ENCODE assay signal across 22 cellular contexts in genomic region chr6:44664716-44665115, GRCh38.
DNase-seq lines count a peak whose midpoint lies in the region; FAIRE-seq and TF ChIP-seq lines count a peak whose summit lies in the region.
"Had no signal": no experiment of that assay in that cellular context is flagged by ENCODE, and none has a peak within 500 bp of the region (broad histone marks: within the 10 kb centered on the region; RNA-seq: fewer than 3 reads in every experiment).

No MANE protein-coding gene starts in this region.

- H3K4me1 Mint-ChIP-seq in endodermal cell (peaks cover 60% of the 10 kb centered on the region), type B pancreatic cell (ENCODE audit: unreplicated experiment) (peaks cover 75% of the 10 kb centered on the region)

- H3K36me3 ChIP-seq in NT2/D1 (ENCODE audit: insufficient read depth, insufficient read length, low read length) (no peaks in the 10 kb centered on the region), endodermal cell (ENCODE audit: control insufficient read depth, insufficient read depth, low read length) (no peaks in the 10 kb centered on the region)
- H3K36me3 ChIP-seq: brain microvascular endothelial cell, tibial nerve had no signal

- H3K9me3 Mint-ChIP-seq in endodermal cell (no peaks in the 10 kb centered on the region), type B pancreatic cell (no peaks in the 10 kb centered on the region)

- peak overlapping the region; percentile 44 for H3K9ac ChIP-seq in NT2/D1 (ENCODE audit: insufficient read length, low read depth)
- no peak overlapping the region for H3K9ac ChIP-seq in endodermal cell (ENCODE audit: extremely low read depth, low read length, poor library complexity, severe bottlenecking)

- H3K4me3 Mint-ChIP-seq in endodermal cell = no peak overlapping the region
- peak overlapping the region; percentile 65 for H3K4me3 Mint-ChIP-seq in type B pancreatic cell

- peak overlapping the region; percentile 2 for H3K27ac ChIP-seq in endodermal cell (ENCODE audit: low read depth, low read length)
- H3K27ac ChIP-seq: A549, brain microvascular endothelial cell, tibial nerve had no signal

- TF ChIP-seq CTCF in endodermal cell (conservative IDR thresholded peaks at IDR 0.05) = no peak
- no peak for TF ChIP-seq CTCF in type B pancreatic cell (conservative IDR thresholded peaks at IDR 0.05)

- H3K27ac Mint-ChIP-seq in endodermal cell = peak overlapping the region; percentile 56
- H3K27ac Mint-ChIP-seq in type B pancreatic cell = peak overlapping the region; percentile 64

- H3K4me1 ChIP-seq in NT2/D1 (ENCODE audit: insufficient read depth, insufficient read length) (peaks cover 31% of the 10 kb centered on the region), endodermal cell (ENCODE audit: control insufficient read depth, insufficient read depth, low read length) (peaks cover 6% of the 10 kb centered on the region)

- H3K27me3 ChIP-seq in NT2/D1 (ENCODE audit: insufficient read depth, insufficient read length) (no peaks in the 10 kb centered on the region), endodermal cell (ENCODE audit: control insufficient read depth, insufficient read depth, low read length, poor library complexity, severe bottlenecking) (peaks cover 5% of the 10 kb centered on the region)
- H3K27me3 ChIP-seq: brain microvascular endothelial cell, tibial nerve had no signal

- H3K4me3 ChIP-seq in NT2/D1 (ENCODE audit: insufficient read length, low read depth) (no peak overlapping the region), endodermal cell (ENCODE audit: low read length) (no peak overlapping the region)
- H3K4me3 ChIP-seq: A549, tibial nerve had no signal

- H3K9me3 ChIP-seq in NT2/D1 (ENCODE audit: insufficient read depth, low read length) = no peaks in the 10 kb centered on the region
- H3K9me3 ChIP-seq in endodermal cell (ENCODE audit: control insufficient read depth, low read length) = no peaks in the 10 kb centered on the region
- H3K9me3 ChIP-seq: A549, tibial nerve had no signal

- TF ChIP-seq POLR2A in H54 (IDR thresholded peaks at IDR 0.05; ENCODE audit: low read depth, low read length) = no peak

- peak; percentile 39 for DNase-seq in NCI-H748 (lab: John Stamatoyannopoulos, UW; ENCODE audit: unreplicated experiment)
- DNase-seq in NCI-H748 treated with DMSO at 0.1 percent for 48 hours (lab: John Stamatoyannopoulos, UW) = no peak
- no peak for DNase-seq in NT2/D1 (ENCODE audit: low read depth, low spot score)
- DNase-seq in endodermal cell = peak; percentile 50
- no peak for DNase-seq in type B pancreatic cell (ENCODE audit: extremely low spot score, unreplicated experiment)
- no peak for DNase-seq in nucleus accumbens (lab: John Stamatoyannopoulos, UW)
- DNase-seq in H54 (ENCODE audit: insufficient read length, low spot score) = no peak
- DNase-seq in stimulated activated CD4-positive, alpha-beta T cell treated with anti-CD3 and anti-CD28 coated beads, Interleukin-4, amount 100 ng/mL, for 4 hours = no peak
- DNase-seq: activated CD4-positive, alpha-beta T cell treated with anti-CD3 and anti-CD28 coated beads, Interleukin-2, amount 50 U/mL, for 48 hours; activated naive CD4-positive, alpha-beta T cell treated with anti-CD3 and anti-CD28 coated beads, Interleukin-2, amount 50 U/mL, for 16 hours; brain microvascular endothelial cell; cortex of kidney; DMS153; foreskin melanocyte; left cardiac atrium; NCI-H1930; NCI-H524; retina; stimulated activated naive CD4-positive, alpha-beta T cell treated with Interleukin-2 at 50 U/mL for 16 hours; SW 1271 had no signal

- FAIRE-seq in H54 (lab: Jason Lieb, UNC) = no peak
- FAIRE-seq: A549 had no signal

- WGBS in endodermal cell (ENCODE audit: insufficient coverage in 1 of 2, insufficient read length in 1 of 2), 2 experiments = 85 to 93% methylated on average over 3 to 4 of the region's 4 CpGs

- H3K27me3 Mint-ChIP-seq in endodermal cell (ENCODE audit: insufficient read depth) (peaks cover 12% of the 10 kb centered on the region), type B pancreatic cell (peaks cover 24% of the 10 kb centered on the region)

- H3K36me3 Mint-ChIP-seq in endodermal cell (ENCODE audit: low read depth) (no peaks in the 10 kb centered on the region), type B pancreatic cell (no peaks in the 10 kb centered on the region)

Comparison
In these comparisons a context has a peak if more than half of its experiments do, and no peak if none do; other contexts are left out.
1. DNase-seq: peak in NCI-H748 (single experiment) and endodermal cell (single experiment); none in NCI-H748 treated with DMSO at 0.1 percent for 48 hours (single experiment), NT2/D1 (single experiment), type B pancreatic cell (single experiment), nucleus accumbens (0 of 56), H54 (single experiment) and stimulated activated CD4-positive, alpha-beta T cell treated with anti-CD3 and anti-CD28 coated beads, Interleukin-4, amount 100 ng/mL, for 4 hours (0 of 2).